Comparison of ENCODE assay signal across 8 cellular contexts in the genomic region with DNA sequence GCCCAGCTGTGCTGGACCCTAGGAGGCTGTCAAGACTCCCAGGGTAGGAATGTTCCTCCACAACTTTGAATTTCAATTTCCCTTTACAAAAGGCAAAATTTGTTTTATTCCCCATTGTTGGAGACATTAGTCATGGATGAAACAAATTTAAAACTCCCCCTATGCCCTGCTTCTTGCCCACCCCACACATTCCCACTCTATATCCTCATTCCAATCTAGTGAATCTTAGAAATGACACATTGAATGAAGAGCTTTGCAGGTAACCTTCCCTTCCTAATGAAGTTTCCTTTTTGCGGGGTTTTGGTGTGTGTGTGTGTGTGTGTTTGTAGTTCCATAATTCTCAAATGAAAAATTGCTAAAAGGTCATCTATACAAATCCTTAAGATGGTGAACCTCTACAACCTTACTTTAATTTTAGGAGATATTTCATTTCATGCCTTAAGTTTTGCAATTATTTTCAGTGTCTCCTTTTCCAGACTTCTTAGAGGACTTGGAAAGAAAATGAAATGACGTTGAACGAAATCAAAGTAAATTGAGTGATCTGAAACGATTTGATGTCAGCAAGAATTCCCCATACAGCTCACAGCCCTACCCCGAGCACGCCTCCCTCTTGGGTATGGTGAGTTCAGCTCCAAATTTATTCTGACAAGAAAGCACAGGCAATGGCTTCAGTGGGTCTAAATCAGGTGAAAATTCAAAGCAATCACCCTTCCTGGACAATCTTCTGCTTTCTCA.
DNase-seq lines count a peak whose midpoint lies in the region; ATAC-seq and TF ChIP-seq lines count a peak whose summit lies in the region.
"Had no signal": no experiment of that assay in that cellular context is flagged by ENCODE, and none has a peak within 500 bp of the region (broad histone marks: within the 10 kb centered on the region; RNA-seq: fewer than 3 reads in every experiment).

No MANE protein-coding gene starts in this region.

- H3K9ac ChIP-seq in HUES64 (ENCODE audit: low read depth, low read length) (peak overlapping the region; percentile 84), iPS-20b (ENCODE audit: low read depth, low read length) (peak overlapping the region; percentile 85; the same call in 1 of the 2 replicates)

- H3K4me1 Mint-ChIP-seq in activated naive CD8-positive, alpha-beta T cell (ENCODE audit: low read depth), result peaks cover 24% of the 10 kb centered on the region

- ATAC-seq in HG03439 (IDR thresholded peaks at IDR 0.05; ENCODE audit: unreplicated experiment) (no peak), GM21786 (IDR thresholded peaks at IDR 0.05; ENCODE audit: unreplicated experiment) (no peak)

- H3K27me3 ChIP-seq in HUES64 (ENCODE audit: insufficient read depth, low read length) (peaks cover 7% of the 10 kb centered on the region; the same call in 1 of the 2 replicates), iPS-20b (ENCODE audit: insufficient read depth, low read length) (peaks cover 21% of the 10 kb centered on the region), suprapubic skin (no peaks in the 10 kb centered on the region)

- peaks cover 25% of the 10 kb centered on the region for H3K4me1 ChIP-seq in HUES64 (ENCODE audit: insufficient read depth, low read length)
- H3K4me1 ChIP-seq in iPS-20b (ENCODE audit: insufficient read depth, low read length), result peaks cover 22% of the 10 kb centered on the region; the same call in 1 of the 2 replicates
- H3K4me1 ChIP-seq in suprapubic skin, result peaks cover 53% of the 10 kb centered on the region

- H3K27me3 Mint-ChIP-seq in activated naive CD8-positive, alpha-beta T cell, result peaks cover 2% of the 10 kb centered on the region

- H3K36me3 Mint-ChIP-seq in activated naive CD8-positive, alpha-beta T cell, result no peaks in the 10 kb centered on the region

- WGBS in HUES64, result 77% methylated on average over 5 of the region's 6 CpGs
- WGBS in suprapubic skin, result 46% methylated on average over 6 of the region's 6 CpGs

- H3K36me3 ChIP-seq in HUES64 (ENCODE audit: insufficient read depth, low read length), result no peaks in the 10 kb centered on the region
- H3K36me3 ChIP-seq in iPS-20b (ENCODE audit: insufficient read depth, low read depth, low read length), result no peaks in the 10 kb centered on the region
- no peaks in the 10 kb centered on the region for H3K36me3 ChIP-seq in suprapubic skin

- TF ChIP-seq POLR2A in suprapubic skin (IDR thresholded peaks at IDR 0.05) (no peak), erythroblast (IDR thresholded peaks at IDR 0.05; ENCODE audit: low read length) (no peak)

- no peaks in the 10 kb centered on the region for H3K9me3 Mint-ChIP-seq in activated naive CD8-positive, alpha-beta T cell (ENCODE audit: low read depth)

- no peak for TF ChIP-seq CTCF in suprapubic skin (IDR thresholded peaks at IDR 0.05)

- peak overlapping the region; percentile 59; the same call in 1 of the 2 replicates for H3K4me3 ChIP-seq in HUES64 (ENCODE audit: low read length)
- H3K4me3 ChIP-seq in iPS-20b (ENCODE audit: low read length), result peak overlapping the region; percentile 67; the same call in 1 of the 2 replicates
- peak overlapping the region; percentile 73 for H3K4me3 ChIP-seq in suprapubic skin

- no peaks in the 10 kb centered on the region for H3K9me3 ChIP-seq in HUES64 (ENCODE audit: insufficient read depth, low read depth, low read length)
- no peaks in the 10 kb centered on the region for H3K9me3 ChIP-seq in iPS-20b (ENCODE audit: insufficient read depth, low read depth, low read length)
- no peaks in the 10 kb centered on the region for H3K9me3 ChIP-seq in suprapubic skin

- peak overlapping the region; percentile 85 for H3K4me3 Mint-ChIP-seq in activated naive CD8-positive, alpha-beta T cell

- no peak for TF ChIP-seq EP300 in suprapubic skin (IDR thresholded peaks at IDR 0.05)

- no peak overlapping the region for H3K27ac Mint-ChIP-seq in activated naive CD8-positive, alpha-beta T cell

- DNase-seq in suprapubic skin (ENCODE audit: low spot score in 2 of 2) (no peak), erythroblast (lab: John Stamatoyannopoulos, UW) (no peak)
- DNase-seq: NCI-H1436 treated with DMSO at 0.1 percent for 48 hours had no signal

- H3K27ac ChIP-seq in HUES64 (ENCODE audit: low read depth, low read length), result peak overlapping the region; percentile 92
- no peak overlapping the region for H3K27ac ChIP-seq in iPS-20b (ENCODE audit: low read length)
- H3K27ac ChIP-seq in suprapubic skin, result peak overlapping the region; percentile 99
